Comparison of ENCODE assay signal across 1 cellular context in the genomic region with DNA sequence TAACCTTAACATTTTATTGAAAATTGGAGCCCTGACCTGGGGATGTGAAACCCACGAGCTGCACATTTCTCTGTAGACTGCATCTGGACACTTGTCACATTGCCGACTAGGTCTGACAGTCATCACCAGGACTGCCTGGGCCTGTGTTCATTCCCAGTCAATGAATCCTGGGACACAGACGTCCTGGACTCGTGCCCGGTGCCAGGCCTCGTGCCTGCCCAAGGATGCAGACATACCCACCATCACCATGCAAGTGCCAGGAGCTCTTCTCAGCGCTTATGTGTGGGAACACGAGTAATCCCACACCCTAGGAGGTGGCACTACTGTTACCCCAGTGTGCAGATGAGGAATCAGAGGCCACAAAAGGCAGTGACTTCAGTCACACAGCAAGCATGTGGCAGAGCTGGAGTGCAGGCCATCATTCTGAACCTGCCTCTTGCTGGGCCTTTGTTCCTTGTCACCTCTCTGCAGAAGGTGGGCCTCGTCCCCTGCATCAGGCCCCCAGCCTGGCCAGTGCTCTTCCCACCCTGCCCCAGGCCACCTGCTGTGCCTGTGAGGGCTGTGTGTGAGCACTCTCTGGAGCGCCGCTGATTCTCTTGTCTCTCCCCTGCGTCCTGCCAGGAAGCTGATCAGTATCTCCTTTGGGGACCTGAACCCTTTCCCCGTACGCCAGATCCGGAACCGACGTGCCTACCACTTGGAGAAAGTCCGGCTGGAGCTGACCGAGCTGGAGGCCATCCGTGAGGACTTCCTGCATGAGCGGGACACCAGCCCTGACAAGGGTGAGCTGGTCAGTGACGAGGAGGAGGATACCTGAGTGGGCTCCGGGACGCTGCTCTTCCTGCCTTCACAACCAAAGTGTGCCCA.
TF ChIP-seq lines count a peak whose summit lies in the region.

No MANE protein-coding gene starts in this region.

TF ChIP-seq in SK-N-SH, 30 proteins besides CTCF, POLR2A, EP300 and RAD21:
- TF ChIP-seq MXI1 (IDR thresholded peaks at IDR 0.05; ENCODE audit: low read depth, low read length): peak; percentile 54
- no peak for TF ChIP-seq NFIC (IDR thresholded peaks at IDR 0.05; ENCODE audit: borderline replicate concordance)
- TF ChIP-seq GATA2 (CRISPR knock-in tag; IDR thresholded peaks at IDR 0.05): peak; percentile 64
